In genomic region chr10:73956476-73957338, GRCh38 we compare ENCODE assay signal across 1 cellular context.
TF ChIP-seq lines count a peak whose summit lies in the region.

No MANE protein-coding gene starts in this region.

TF ChIP-seq in GM12878, 131 proteins besides CTCF, POLR2A, EP300 and RAD21 (continued from another document):
- TF ChIP-seq NKRF (conservative IDR thresholded peaks at IDR 0.05) (0 out of 2 replicates have a peak, but pooled peaks have one; percentile 50), ZNF24 (IDR thresholded peaks at IDR 0.05) (no peak), ZNF687 (IDR thresholded peaks at IDR 0.05) (no peak), PAX5 (IDR thresholded peaks at IDR 0.05; ENCODE audit: borderline replicate concordance, low read depth, low read length) (peak; percentile 54; the same call in 1 of the 2 replicates), HDAC2 (IDR thresholded peaks at IDR 0.05) (no peak), EED (IDR thresholded peaks at IDR 0.05; ENCODE audit: low read depth) (peak; percentile 98), IRF4 (IDR thresholded peaks at IDR 0.05; ENCODE audit: low read depth, low read length) (peak; percentile 9; the same call in 1 of the 2 replicates), NR2C2 (IDR thresholded peaks at IDR 0.05; ENCODE audit: borderline replicate concordance, control insufficient read depth, insufficient read length, low read depth) (no peak), SMARCA5 (IDR thresholded peaks at IDR 0.05) (0 out of 2 replicates have a peak, but pooled peaks have one; percentile 56), DPF2 (IDR thresholded peaks at IDR 0.05) (peak; percentile 98), CBFB (IDR thresholded peaks at IDR 0.05; ENCODE audit: low read depth) (peak; percentile 94), PRDM15 (CRISPR knock-in tag; IDR thresholded peaks at IDR 0.05) (no peak), E4F1 (IDR thresholded peaks at IDR 0.05; ENCODE audit: borderline replicate concordance, partially characterized antibody) (peak; percentile 8), SRF (IDR thresholded peaks at IDR 0.05; ENCODE audit: low read depth in 2 of 2, low read length in 2 of 2) (peak in 1 of 2 experiments; percentile 76; a peak in 1 of 4 replicates), RFX5 (IDR thresholded peaks at IDR 0.05; ENCODE audit: low read depth, low read length) (no peak), SMAD1 (IDR thresholded peaks at IDR 0.05; ENCODE audit: low read depth, partially characterized antibody) (no peak), TCF12 (IDR thresholded peaks at IDR 0.05; ENCODE audit: low read depth, low read length) (peak; percentile 91), MLLT1 (IDR thresholded peaks at IDR 0.05) (peak; percentile 48; the same call in 1 of the 2 replicates), CREB1 (IDR thresholded peaks at IDR 0.05; ENCODE audit: low read depth) (peak; percentile 66; the same call in 1 of the 2 replicates), BACH1 (IDR thresholded peaks at IDR 0.05; ENCODE audit: borderline replicate concordance) (peak; percentile 19; the same call in 1 of the 2 replicates), GABPA (IDR thresholded peaks at IDR 0.05; ENCODE audit: low read depth) (peak; percentile 58; the same call in 1 of the 2 replicates), CHD2 (IDR thresholded peaks at IDR 0.05; ENCODE audit: borderline replicate concordance, low read depth, low read length) (peak; percentile 28; the same call in 1 of the 2 replicates), TCF3 (IDR thresholded peaks at IDR 0.05; ENCODE audit: borderline replicate concordance, insufficient read depth, low read depth, low read length) (peak; percentile 63; the same call in 1 of the 2 replicates)
